Comparison of ENCODE assay signal across 11 cellular contexts in the genomic region with DNA sequence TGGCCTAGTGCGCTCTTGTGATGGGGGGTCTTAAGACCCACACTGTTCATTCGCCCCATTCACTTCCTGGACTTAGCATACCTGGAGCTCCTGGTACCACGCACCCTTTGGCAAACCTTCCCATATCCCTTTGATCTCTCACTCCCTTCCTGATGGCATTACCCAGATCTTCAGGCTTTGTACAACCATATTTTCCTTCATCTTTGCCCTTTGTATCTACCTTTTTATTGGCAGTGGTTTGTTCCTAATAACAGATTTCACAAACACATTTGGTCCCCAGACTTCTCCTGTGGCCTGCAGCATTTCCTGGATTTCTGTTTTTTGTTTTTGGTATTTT. TPM values are rescaled to one million over a fixed set of nuclear protein-coding genes. Genes with fewer than 3 reads are reported as not detected.
DNase-seq lines count a peak whose midpoint lies in the region; ATAC-seq and TF ChIP-seq lines count a peak whose summit lies in the region.
"Had no signal": no experiment of that assay in that cellular context is flagged by ENCODE, and none has a peak within 500 bp of the region (broad histone marks: within the 10 kb centered on the region; RNA-seq: fewer than 3 reads in every experiment).

No MANE protein-coding gene starts in this region.

- no peak for ATAC-seq in heart left ventricle
- ATAC-seq in Right ventricle myocardium inferior = no peak

- H3K27ac ChIP-seq in heart left ventricle (peak overlapping the region; percentile 71 to 88 (median 82)), mucosa of rectum (ENCODE audit: low read depth in 2 of 2, low read length in 2 of 2) (peak overlapping the region; percentile 56 to 63), uterus (peak overlapping the region; percentile 79 to 83)

- intact Hi-C loops in heart left ventricle (cut with DNase I) = no loop called here
- intact Hi-C loops in Right ventricle myocardium inferior (cut with DNase I) = no loop called here
- intact Hi-C loops in uterus (cut with DNase I; ENCODE audit: low total_unique reads) = no loop called here

- H3K4me3 ChIP-seq in heart left ventricle (no peak overlapping the region), mucosa of rectum (ENCODE audit: low read length in 2 of 2) (no peak overlapping the region), uterus (no peak overlapping the region)
- H3K4me3 ChIP-seq: thoracic aorta had no signal

- H3K4me1 ChIP-seq in heart left ventricle (peaks cover 0 to 36% (median 19%) of the 10 kb centered on the region in 12 donors), mucosa of rectum (ENCODE audit: control insufficient read depth in 2 of 2, insufficient read depth in 2 of 2, low read length in 2 of 2) (peaks cover 0 to 12% of the 10 kb centered on the region in 2 donors), uterus (peaks cover 7 to 11% of the 10 kb centered on the region in 2 donors)

- TF ChIP-seq CTCF in heart left ventricle (IDR thresholded peaks at IDR 0.05) (no peak), uterus (IDR thresholded peaks at IDR 0.05) (no peak)

- DNase-seq in heart left ventricle (no peak), Right ventricle myocardium inferior (ENCODE audit: missing footprints) (no peak), uterus (peak in 1 of 2 donors; percentile 13), 8988T (no peak), NCI-H2081 treated with DMSO at 0.1 percent for 48 hours (lab: John Stamatoyannopoulos, UW) (no peak)
- DNase-seq: activated naive CD4-positive, alpha-beta T cell treated with Interleukin-2 at 50 U/mL for 16 hours; NCI-H1092; stimulated activated CD4-positive, alpha-beta T cell treated with anti-CD3 and anti-CD28 coated beads, Interleukin-12 subunit alpha, Interleukin-12 subunit beta, amount 100 ng/mL, for 4 hours had no signal

- no peaks in the 10 kb centered on the region for H3K9me3 ChIP-seq in heart left ventricle
- no peaks in the 10 kb centered on the region for H3K9me3 ChIP-seq in mucosa of rectum (ENCODE audit: control insufficient read depth in 2 of 2, low read length in 2 of 2)
- H3K9me3 ChIP-seq in uterus = no peaks in the 10 kb centered on the region
- H3K9me3 ChIP-seq: thoracic aorta had no signal

- H3K27me3 ChIP-seq in heart left ventricle = no peaks in the 10 kb centered on the region
- no peaks in the 10 kb centered on the region for H3K27me3 ChIP-seq in mucosa of rectum (ENCODE audit: control insufficient read depth in 2 of 2, insufficient read depth in 2 of 2, low read length in 2 of 2)
- no peaks in the 10 kb centered on the region for H3K27me3 ChIP-seq in uterus

- 81 to 92% (median 85%) methylated on average over 3 of the region's 3 CpGs for WGBS in heart left ventricle, 4 donors

- TF ChIP-seq POLR2A in heart left ventricle (IDR thresholded peaks at IDR 0.05) (no peak), uterus (IDR thresholded peaks at IDR 0.05) (no peak)

- no peak overlapping the region for H3K9ac ChIP-seq in mucosa of rectum (ENCODE audit: low read depth in 1 of 2, low read length in 2 of 2)

- H3K36me3 ChIP-seq in heart left ventricle (no peaks in the 10 kb centered on the region), mucosa of rectum (ENCODE audit: control insufficient read depth in 2 of 2, insufficient read depth in 2 of 2, low read length in 2 of 2) (no peaks in the 10 kb centered on the region), uterus (no peaks in the 10 kb centered on the region)
- H3K36me3 ChIP-seq: thoracic aorta had no signal

RNA-seq across cellular contexts. Expression of gene IFITM3, which starts 16.0 kb away (rescaled TPM):
- 100 to 1,000 TPM; 144 to 781 (median 214) TPM for total RNA-seq in heart left ventricle
- polyA plus RNA-seq in heart left ventricle = 100 to 1,000 TPM; 501 to 873 TPM
- 401 TPM for total RNA-seq in Right ventricle myocardium inferior
- 1,000 to 10,000 TPM in 1 of 4 donors, 100 to 1,000 TPM in 2, 10 to 100 TPM in 1; 22.2 to 1,343 (median 242) TPM for total RNA-seq in uterus

RNA-seq across cellular contexts. Expression of gene IFITM1, which starts 22.8 kb away (rescaled TPM):
- total RNA-seq in heart left ventricle (100 to 1,000 TPM in 6 of 9 donors, 10 to 100 TPM in 3; 61.3 to 277 (median 127) TPM), Right ventricle myocardium inferior (125 TPM), uterus (100 to 1,000 TPM in 2 of 4 donors, 10 to 100 TPM in 2; 13.4 to 672 (median 239) TPM)
- polyA plus RNA-seq in heart left ventricle = 100 to 1,000 TPM; 158 to 278 TPM

RNA-seq across cellular contexts. Expression of gene IFITM2, which starts 29.0 kb away (rescaled TPM):
- total RNA-seq in heart left ventricle (100 to 1,000 TPM; 116 to 412 (median 149) TPM), Right ventricle myocardium inferior (253 TPM), uterus (100 to 1,000 TPM in 3 of 4 donors, 10 to 100 TPM in 1; 27.8 to 926 (median 269) TPM)
- polyA plus RNA-seq in heart left ventricle = 100 to 1,000 TPM; 270 to 501 TPM

RNA-seq across cellular contexts. Expression of gene B4GALNT4, which starts 32.7 kb away (rescaled TPM):
- total RNA-seq in heart left ventricle (1 to 10 TPM in 2 of 9 donors, under 1 TPM in 5, not detected in 2; 0.28 to 1.9 (median 0.67) TPM), Right ventricle myocardium inferior (0.54 TPM), uterus (10 to 100 TPM in 2 of 4 donors, 1 to 10 TPM in 2; 1.8 to 39.7 (median 19.9) TPM)
- polyA plus RNA-seq in heart left ventricle = under 1 TPM; 0.68 to 0.91 TPM

RNA-seq across cellular contexts. Expression of gene IFITM5, which starts 37.3 kb away (rescaled TPM):
- total RNA-seq in heart left ventricle (not detected), Right ventricle myocardium inferior (not detected), uterus (not detected)
- not detected for polyA plus RNA-seq in heart left ventricle
- total RNA-seq: epithelial cell of proximal tubule, thoracic aorta had no signal
